In the genomic region with DNA sequence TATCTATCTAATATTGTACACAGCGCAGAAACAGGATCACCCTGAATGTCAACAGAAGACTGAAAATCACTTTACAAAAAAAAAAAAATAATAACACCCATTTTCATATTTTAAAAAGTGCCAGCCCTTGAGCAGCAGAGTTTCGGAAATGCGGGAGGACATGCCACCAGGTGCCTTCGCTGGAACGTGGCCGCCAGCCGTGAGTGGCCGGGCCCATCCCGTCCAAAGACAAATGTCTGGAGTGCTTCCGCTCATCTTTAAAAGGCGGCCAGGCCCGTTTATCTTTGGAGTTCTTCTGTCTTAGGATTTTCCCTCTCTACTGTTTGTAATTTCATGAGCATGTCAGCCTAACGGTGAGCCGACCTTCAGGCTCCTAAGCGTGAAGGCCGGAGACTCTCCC, we compare ENCODE assay signal across 31 cellular contexts. TPM values are rescaled to one million over a fixed set of nuclear protein-coding genes. Genes with fewer than 3 reads are reported as not detected.
"Had no signal": no experiment of that assay in that cellular context is flagged by ENCODE, and none has a peak within 500 bp of the region (broad histone marks: within the 10 kb centered on the region; RNA-seq: fewer than 3 reads in every experiment).

No MANE protein-coding gene starts in this region.

- H3K9me3 ChIP-seq: gastrocnemius medialis, ovary, psoas muscle, sigmoid colon, testis, tibial artery had no signal

- H3K4me1 ChIP-seq: gastrocnemius medialis, heart right ventricle, psoas muscle, sigmoid colon, testis, tibial artery had no signal

- H3K36me3 ChIP-seq: gastrocnemius medialis, heart right ventricle, ovary, sigmoid colon, tibial artery had no signal

- H3K27me3 ChIP-seq: ovary, testis had no signal

- ATAC-seq: esophagus mucosa; gastrocnemius medialis; heart right ventricle; naive thymus-derived CD8-positive, alpha-beta T cell; psoas muscle; right cardiac atrium; stimulated activated effector memory CD8-positive, alpha-beta T cell treated with anti-CD3 and anti-CD28 coated beads, Interleukin-12 subunit alpha, Interleukin-12 subunit beta, amount 100 ng/mL, for 72 hours had no signal

- H3K4me3 ChIP-seq: dorsolateral prefrontal cortex, gastrocnemius medialis, heart right ventricle, ovary, psoas muscle, sigmoid colon, tibial artery had no signal

- DNase-seq: dorsolateral prefrontal cortex; effector CD4-positive, alpha-beta T cell; foreskin fibroblast; gastrocnemius medialis; heart right ventricle; hypothalamus; immature natural killer cell; mammary epithelial cell; mesendoderm; naive thymus-derived CD8-positive, alpha-beta T cell; nephron progenitor cell; nucleus accumbens; ovary; posterior cingulate gyrus; psoas muscle; right cardiac atrium; sigmoid colon; stimulated activated CD4-positive, alpha-beta T cell treated with anti-CD3 and anti-CD28 coated beads, Interleukin-2, amount 100 ng/mL, for 24 hours; stimulated activated CD4-positive, alpha-beta T cell treated with anti-CD3 and anti-CD28 coated beads, Interleukin-4, amount 100 ng/mL, for 24 hours; stimulated activated naive CD4-positive, alpha-beta T cell treated with Interleukin-2 at 50 U/mL for 16 hours; substantia nigra; tibial artery had no signal

- H3K27ac ChIP-seq: dorsolateral prefrontal cortex, epithelial cell of prostate, gastrocnemius medialis, heart right ventricle, ovary, psoas muscle, sigmoid colon, testis, tibial artery had no signal

- FAIRE-seq: keratinocyte had no signal

RNA-seq across cellular contexts. Expression of a gene that starts 43.5 kb away (rescaled TPM):
- total RNA-seq: esophagus mucosa, gastrocnemius medialis, heart right ventricle, lower leg skin, mammary epithelial cell, ovary, psoas muscle, renal cortical epithelial cell, right cardiac atrium, skeletal muscle tissue, urinary bladder had no signal
- polyA plus RNA-seq: heart right ventricle; immature natural killer cell; keratinocyte; mammary epithelial cell; naive thymus-derived CD8-positive, alpha-beta T cell; ovary; psoas muscle; right cardiac atrium; urinary bladder had no signal

RNA-seq across cellular contexts. Expression of a gene that starts 54.6 kb away (rescaled TPM):
- polyA plus RNA-seq: mammary epithelial cell had no signal
